ENCODE assay signal across 30 cellular contexts in the genomic region with DNA sequence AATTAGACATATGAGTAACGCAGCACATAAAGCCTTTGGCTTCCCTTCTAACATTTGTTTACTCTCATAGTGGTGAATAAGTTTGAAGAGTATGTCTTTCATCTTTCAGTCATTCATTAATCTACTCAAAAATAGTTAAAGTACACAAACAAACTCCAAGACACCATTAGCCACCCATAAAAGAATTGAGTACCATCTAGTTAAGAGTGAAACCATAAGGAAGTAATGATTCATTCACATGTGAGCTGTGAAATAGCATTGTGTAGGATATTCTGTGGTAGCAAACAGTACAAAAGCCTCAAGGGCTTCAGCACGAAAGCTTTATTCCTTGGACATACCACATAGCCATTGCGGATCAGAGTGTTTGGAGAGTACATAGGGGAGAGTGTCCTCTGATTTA. TPM values are rescaled to one million over a fixed set of nuclear protein-coding genes. Genes with fewer than 3 reads are reported as not detected.
A peak's percentile ranks its signal among the peaks of the same experiment; 100 is the strongest.
DNase-seq lines count a peak whose midpoint lies in the region; ATAC-seq and TF ChIP-seq lines count a peak whose summit lies in the region.
"Had no signal": no experiment of that assay in that cellular context is flagged by ENCODE, and none has a peak within 500 bp of the region (broad histone marks: within the 10 kb centered on the region; RNA-seq: fewer than 3 reads in every experiment).

No MANE protein-coding gene starts in this region.

- no peaks in the 10 kb centered on the region for H3K9me3 ChIP-seq in HCT116 (ENCODE audit: control insufficient read depth in 1 of 2, insufficient read depth in 1 of 2, low read depth in 1 of 2, low read length in 2 of 2)
- H3K9me3 ChIP-seq in left lung: no peaks in the 10 kb centered on the region
- H3K9me3 ChIP-seq: body of pancreas, stomach, thyroid gland had no signal

- peaks cover 49 to 64% of the 10 kb centered on the region in 2 experiments for H3K4me1 ChIP-seq in HCT116 (ENCODE audit: control insufficient read depth in 1 of 2, insufficient read depth in 2 of 2, low read length in 2 of 2)
- H3K4me1 ChIP-seq in left lung: no peaks in the 10 kb centered on the region
- H3K4me1 ChIP-seq: body of pancreas, stomach, thyroid gland had no signal

- intact Hi-C loops in HCT116 (cut with micrococcal nuclease): no loop called here
- intact Hi-C loops in left lung (cut with DNase I): no loop called here

- H4K20me1 ChIP-seq in HCT116 (ENCODE audit: insufficient read depth): no peaks in the 10 kb centered on the region

- no peak overlapping the region for H3K4me3 Mint-ChIP-seq in WTC11
- no peak overlapping the region for H3K4me3 Mint-ChIP-seq in activated T-helper 17 cell treated with anti-CD3 and anti-CD28 coated beads, Interleukin-2, amount 50 U/mL, for 72 hours
- H3K4me3 Mint-ChIP-seq: activated T-cell treated with anti-CD3 and anti-CD28 coated beads, Interleukin-2, amount 50 U/mL, for 4 hours; nephron progenitor cell had no signal

- H3K27ac ChIP-seq in HCT116 (ENCODE audit: low read depth, low read length) (peak overlapping the region; percentile 70), left lung (no peak overlapping the region)
- H3K27ac ChIP-seq: 22Rv1, body of pancreas, PC-9, skin epidermis, stomach, thyroid gland had no signal

- peaks cover 66% of the 10 kb centered on the region for H3K79me2 ChIP-seq in HCT116 (ENCODE audit: insufficient read depth, low read length)

- H3K4me3 ChIP-seq in HCT116 (replicated peaks in 1 of 2; ENCODE audit: low read depth in 1 of 2, low read length in 2 of 2) (no peak overlapping the region), left lung (no peak overlapping the region)
- H3K4me3 ChIP-seq: body of pancreas, lung, PC-9, skin epidermis, stomach, thyroid gland had no signal

- H3K9me3 Mint-ChIP-seq in WTC11: no peaks in the 10 kb centered on the region
- peaks cover 10% of the 10 kb centered on the region for H3K9me3 Mint-ChIP-seq in activated T-helper 17 cell treated with anti-CD3 and anti-CD28 coated beads, Interleukin-2, amount 50 U/mL, for 72 hours
- H3K9me3 Mint-ChIP-seq: nephron progenitor cell had no signal

- TF ChIP-seq POLR2A in HCT116 (IDR thresholded peaks at IDR 0.05; ENCODE audit: borderline replicate concordance, extremely low read depth, insufficient read depth, insufficient read length): no peak

- BruUV-seq in HCT116 (replicated peaks; lab: Mats Ljungman, UMichigan): no TSS peak

- TF ChIP-seq CTCF in HCT116 (IDR thresholded peaks at IDR 0.05 in 2 of 3, conservative IDR thresholded peaks at IDR 0.05 in 1 of 3; ENCODE audit: borderline replicate concordance in 1 of 3, insufficient read depth in 1 of 3, low read depth in 2 of 3, low read length in 2 of 3): no peak
- no peak for TF ChIP-seq CTCF in WTC11 (IDR thresholded peaks at IDR 0.05)
- TF ChIP-seq CTCF in left lung (IDR thresholded peaks at IDR 0.05): no peak

- H3K27me3 ChIP-seq in HCT116 (ENCODE audit: insufficient read depth, low read length) (no peaks in the 10 kb centered on the region), left lung (no peaks in the 10 kb centered on the region)
- H3K27me3 ChIP-seq: body of pancreas, stomach, thyroid gland had no signal

- H3K27me3 Mint-ChIP-seq in WTC11 (ENCODE audit: low read depth): no peaks in the 10 kb centered on the region
- H3K27me3 Mint-ChIP-seq in activated T-helper 17 cell treated with anti-CD3 and anti-CD28 coated beads, Interleukin-2, amount 50 U/mL, for 72 hours: no peaks in the 10 kb centered on the region

- no peak overlapping the region for H2AFZ ChIP-seq in HCT116 (ENCODE audit: low read depth, low read length, poor library complexity, severe bottlenecking)
- H2AFZ ChIP-seq: PC-9 had no signal

- H3K27ac Mint-ChIP-seq in WTC11: peak overlapping the region; percentile 61
- H3K27ac Mint-ChIP-seq in activated T-helper 17 cell treated with anti-CD3 and anti-CD28 coated beads, Interleukin-2, amount 50 U/mL, for 72 hours: no peak overlapping the region
- H3K27ac Mint-ChIP-seq: nephron progenitor cell had no signal

- peaks cover 60% of the 10 kb centered on the region for H3K4me1 Mint-ChIP-seq in WTC11
- H3K4me1 Mint-ChIP-seq in activated T-helper 17 cell treated with anti-CD3 and anti-CD28 coated beads, Interleukin-2, amount 50 U/mL, for 72 hours: no peaks in the 10 kb centered on the region

- CTCF ChIA-PET in HCT116 (lab: Charles Lee) (no interaction called here), WTC11 (lab: Charles Lee) (no interaction called here)

- H3K9me2 ChIP-seq in HCT116 (ENCODE audit: insufficient read depth): no peaks in the 10 kb centered on the region

- ATAC-seq in HCT116 (peak; percentile 38), WTC11 (0 out of 2 replicates have a peak, but pooled peaks have one; percentile 12), left lung (peak; percentile 77)
- ATAC-seq in activated T-helper 17 cell treated with anti-CD3 and anti-CD28 coated beads, Interleukin-2, amount 50 U/mL, for 72 hours (replicated peaks): no peak
- ATAC-seq: activated T-cell treated with anti-CD3 and anti-CD28 coated beads, Interleukin-2, amount 50 U/mL, for 4 hours; body of pancreas; Right ventricle myocardium inferior had no signal

- H3K36me3 ChIP-seq in HCT116 (ENCODE audit: control insufficient read depth in 1 of 2, insufficient read depth in 2 of 2, low read length in 2 of 2) (no peaks in the 10 kb centered on the region), left lung (no peaks in the 10 kb centered on the region)
- H3K36me3 ChIP-seq: stomach, thyroid gland had no signal

- peaks cover 8% of the 10 kb centered on the region for H3K36me3 Mint-ChIP-seq in WTC11
- no peaks in the 10 kb centered on the region for H3K36me3 Mint-ChIP-seq in activated T-helper 17 cell treated with anti-CD3 and anti-CD28 coated beads, Interleukin-2, amount 50 U/mL, for 72 hours (ENCODE audit: low read depth)

- POLR2A ChIA-PET in HCT116 (lab: Charles Lee) (no interaction called here), WTC11 (lab: Charles Lee) (interaction anchor here (0.7 kb wide), 1 partner anchor 14 kb away, joined by 4 read pairs; a partner anchor contains a TSS)

- no peak overlapping the region for H3K9ac ChIP-seq in HCT116 (ENCODE audit: low read length)

- TF ChIP-seq RAD21 in HCT116 (IDR thresholded peaks at IDR 0.05; ENCODE audit: low read depth): no peak

- DNase-seq in NCI-H1105 treated with DMSO at 0.1 percent for 48 hours (lab: John Stamatoyannopoulos, UW) (peak; percentile 22), NCI-H1105 (lab: John Stamatoyannopoulos, UW) (no peak), HCT116 (ENCODE audit: low read depth, low spot score) (no peak), WTC11 (ENCODE audit: low spot score) (no peak), left lung (no peak), UCSD-AML1 (lab: John Stamatoyannopoulos, UW; ENCODE audit: unreplicated experiment) (no peak)
- no peak for DNase-seq in activated CD4-positive, alpha-beta T cell treated with anti-CD3 and anti-CD28 coated beads, Interleukin-2, amount 50 U/mL, for 48 hours
- DNase-seq: activated CD4-positive, alpha-beta T cell treated with anti-CD3 and anti-CD28 coated beads for 4 hours; activated naive CD4-positive, alpha-beta T cell; activated T-cell treated with anti-CD3 and anti-CD28 coated beads, Interleukin-2, amount 50 U/mL, for 4 hours; body of pancreas; cerebellar nuclear complex; glutamatergic neuron; KG1; kidney; MM.1S; NCI-H1930; NCI-H524; nephron progenitor cell; NK-92 treated with Interleukin-12 subunit alpha and Interleukin-12 subunit beta, amount 100 ng/mL, for 24 hours; PC-9; stomach; thyroid gland had no signal

- H3K4me2 ChIP-seq in HCT116 (ENCODE audit: low read length): peak overlapping the region; percentile 35
- H3K4me2 ChIP-seq: PC-9 had no signal

- RAD21 ChIA-PET in HCT116 (lab: Charles Lee; ENCODE audit: low non-redundant PET in 1 of 2, low total read pairs in 2 of 2, uncharacterized antibody in 2 of 2, unreplicated experiment in 2 of 2): no interaction called here

TF ChIP-seq in HCT116, 20 proteins besides CTCF, POLR2A, EP300 and RAD21:
- TF ChIP-seq FOSL1 (IDR thresholded peaks at IDR 0.05; ENCODE audit: low read depth) (peak; percentile 41; the same call in 1 of the 2 replicates), SRF (IDR thresholded peaks at IDR 0.05; ENCODE audit: low read depth) (no peak), CBX3 (IDR thresholded peaks at IDR 0.05; ENCODE audit: low read depth) (0 out of 2 replicates have a peak, but pooled peaks have one; percentile 8), SP1 (IDR thresholded peaks at IDR 0.05; ENCODE audit: low read depth) (peak; percentile 46), JUND (IDR thresholded peaks at IDR 0.05) (peak; percentile 58)

TF ChIP-seq in WTC11, 78 proteins besides CTCF, POLR2A, EP300 and RAD21 (continues in another document):
- TF ChIP-seq, protein P1, sequence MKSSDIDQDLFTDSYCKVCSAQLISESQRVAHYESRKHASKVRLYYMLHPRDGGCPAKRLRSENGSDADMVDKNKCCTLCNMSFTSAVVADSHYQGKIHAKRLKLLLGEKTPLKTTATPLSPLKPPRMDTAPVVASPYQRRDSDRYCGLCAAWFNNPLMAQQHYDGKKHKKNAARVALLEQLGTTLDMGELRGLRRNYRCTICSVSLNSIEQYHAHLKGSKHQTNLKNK (CRISPR knock-in tag; IDR thresholded peaks at IDR 0.05): no peak
- TF ChIP-seq, protein P2, sequence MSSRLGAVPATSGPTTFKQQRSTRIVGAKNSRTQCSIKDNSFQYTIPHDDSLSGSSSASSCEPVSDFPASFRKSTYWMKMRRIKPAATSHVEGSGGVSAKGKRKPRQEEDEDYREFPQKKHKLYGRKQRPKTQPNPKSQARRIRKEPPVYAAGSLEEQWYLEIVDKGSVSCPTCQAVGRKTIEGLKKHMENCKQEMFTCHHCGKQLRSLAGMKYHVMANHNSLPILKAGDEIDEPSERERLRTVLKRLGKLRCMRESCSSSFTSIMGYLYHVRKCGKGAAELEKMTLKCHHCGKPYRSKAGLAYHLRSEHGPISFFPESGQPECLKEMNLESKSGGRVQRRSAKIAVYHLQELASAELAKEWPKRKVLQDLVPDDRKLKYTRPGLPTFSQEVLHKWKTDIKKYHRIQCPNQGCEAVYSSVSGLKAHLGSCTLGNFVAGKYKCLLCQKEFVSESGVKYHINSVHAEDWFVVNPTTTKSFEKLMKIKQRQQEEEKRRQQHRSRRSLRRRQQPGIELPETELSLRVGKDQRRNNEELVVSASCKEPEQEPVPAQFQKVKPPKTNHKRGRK (CRISPR knock-in tag; IDR thresholded peaks at IDR 0.05; ENCODE audit: borderline replicate concordance): no peak
- TF ChIP-seq, protein P3, sequence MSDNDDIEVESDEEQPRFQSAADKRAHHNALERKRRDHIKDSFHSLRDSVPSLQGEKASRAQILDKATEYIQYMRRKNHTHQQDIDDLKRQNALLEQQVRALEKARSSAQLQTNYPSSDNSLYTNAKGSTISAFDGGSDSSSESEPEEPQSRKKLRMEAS (CRISPR knock-in tag; IDR thresholded peaks at IDR 0.05): no peak

RNA-seq across cellular contexts. Expression of a gene that starts 13.9 kb away (rescaled TPM):
- total RNA-seq in HCT116 (2021; ENCODE audit: unreplicated experiment) (44.9 TPM), WTC11 (2021) (34.7 to 45.2 TPM (median 36.0 TPM) in 3 replicates), left lung (1 to 10 TPM; 1.5 TPM)
- 23.1 and 26.8 TPM in 2 replicates for polyA plus RNA-seq in HCT116 (2012)
- not detected for total RNA-seq in activated T-helper 17 cell treated with anti-CD3 and anti-CD28 coated beads, Interleukin-2, amount 50 U/mL, for 72 hours
- total RNA-seq: G401; T-helper 2 cell treated with Interferon-gamma antibody and Interleukin-4, amounts not matched to agents 100 ng/mL and 5 ng/mL, for 36 hours had no signal

Comparison
In these comparisons a context has a peak if more than half of its experiments do, and no peak if none do; other contexts are left out.
1. RNA of a gene that starts 13.9 kb away (total RNA-seq): 34.7 to 45.2 TPM in WTC11 and 44.9 TPM in HCT116 (single experiment); 1.5 TPM in left lung and not detected in activated T-helper 17 cell treated with anti-CD3 and anti-CD28 coated beads, Interleukin-2, amount 50 U/mL, for 72 hours; every median in the first group is over 10 times any median in the second.